Comparison of ENCODE assay signal across 33 cellular contexts in the genomic region with DNA sequence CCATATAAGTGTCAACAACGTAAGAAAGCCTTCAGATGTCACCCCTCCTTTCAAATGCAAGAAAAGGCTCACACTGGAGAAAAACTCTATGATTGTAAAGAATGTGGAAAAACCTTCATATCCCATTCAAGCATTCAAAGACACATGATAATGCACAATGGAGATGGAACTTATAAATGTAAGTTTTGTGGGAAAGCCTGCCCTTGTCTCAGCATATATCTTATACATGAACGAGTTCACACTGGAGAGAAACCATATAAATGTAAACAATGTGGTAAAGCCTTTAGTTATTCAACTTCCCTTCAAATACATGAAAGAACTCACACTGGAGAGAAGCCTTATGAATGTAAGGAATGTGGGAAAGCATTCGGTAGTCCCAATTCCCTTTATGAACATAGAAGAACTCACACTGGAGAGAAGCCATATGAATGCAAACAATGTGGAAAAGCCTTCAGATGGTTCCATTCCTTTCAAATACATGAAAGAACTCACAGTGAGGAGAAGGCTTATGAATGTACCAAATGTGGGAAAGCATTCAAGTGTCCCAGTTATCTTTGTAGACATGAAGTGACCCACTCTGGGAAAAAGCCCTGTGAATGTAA. TPM values are rescaled to one million over a fixed set of nuclear protein-coding genes. Genes with fewer than 3 reads are reported as not detected.
A peak's percentile ranks its signal among the peaks of the same experiment; 100 is the strongest.
DNase-seq lines count a peak whose midpoint lies in the region; ATAC-seq and TF ChIP-seq lines count a peak whose summit lies in the region.
"Had no signal": no experiment of that assay in that cellular context is flagged by ENCODE, and none has a peak within 500 bp of the region (broad histone marks: within the 10 kb centered on the region; RNA-seq: fewer than 3 reads in every experiment).

No MANE protein-coding gene starts in this region.

- no peaks in the 10 kb centered on the region for H3K27me3 Mint-ChIP-seq in progenitor cell of endocrine pancreas
- H3K27me3 Mint-ChIP-seq in activated CD8-positive, alpha-beta T cell treated with anti-CD3 and anti-CD28 coated beads, Interleukin-2, amount 10 ng/mL, durations not matched to agents 7 days and 5 days (ENCODE audit: low read depth) = no peaks in the 10 kb centered on the region
- H3K27me3 Mint-ChIP-seq: activated CD4-positive, alpha-beta memory T cell treated with anti-CD3 and anti-CD28 coated beads, Interleukin-2, amount 10 ng/mL, durations not matched to agents 7 days and 5 days had no signal

- WGBS in GM23248 (ENCODE audit: low coverage in 1 of 2, low lambda C conversion rate in 2 of 2, missing lambda C conversion rate in 2 of 2), 2 experiments = 98 to 99% methylated on average over 3 of the region's 3 CpGs
- WGBS in hepatocyte (ENCODE audit: low lambda C conversion rate, missing lambda C conversion rate) = 99% methylated on average over 3 of the region's 3 CpGs

- POLR2A ChIA-PET in activated CD8-positive, alpha-beta T cell treated with anti-CD3 and anti-CD28 coated beads, Interleukin-2, amount 10 ng/mL, durations not matched to agents 7 days and 5 days (lab: Charles Lee) = no interaction called here

- peaks cover 44% of the 10 kb centered on the region for H3K9me3 Mint-ChIP-seq in progenitor cell of endocrine pancreas (ENCODE audit: low read depth)
- H3K9me3 Mint-ChIP-seq in activated CD8-positive, alpha-beta T cell treated with anti-CD3 and anti-CD28 coated beads, Interleukin-2, amount 10 ng/mL, durations not matched to agents 7 days and 5 days (ENCODE audit: insufficient read depth) = peaks cover 43% of the 10 kb centered on the region

- no peaks in the 10 kb centered on the region for H3K4me1 ChIP-seq in GM23248 (ENCODE audit: insufficient read depth)
- H3K4me1 ChIP-seq in adipocyte (ENCODE audit: control insufficient read depth, insufficient read depth, low read length) = no peaks in the 10 kb centered on the region
- no peaks in the 10 kb centered on the region for H3K4me1 ChIP-seq in hepatocyte (ENCODE audit: insufficient read depth)
- H3K4me1 ChIP-seq: breast epithelium, testis, uterus had no signal

- DNase-seq in GM23248 (peak; percentile 33), adipocyte (ENCODE audit: low read depth) (no peak), hepatocyte (ENCODE audit: low spot score) (no peak), progenitor cell of endocrine pancreas (ENCODE audit: low spot score, unreplicated experiment) (no peak), kidney tubule cell (ENCODE audit: low spot score) (no peak), NAMALWA (ENCODE audit: low spot score) (no peak), EL (no peak)
- no peak for DNase-seq in activated CD8-positive, alpha-beta T cell treated with anti-CD3 and anti-CD28 coated beads, Interleukin-2, amount 10 ng/mL, durations not matched to agents 7 days and 5 days
- DNase-seq: activated CD4-positive, alpha-beta memory T cell treated with anti-CD3 and anti-CD28 coated beads, Interleukin-2, amount 10 ng/mL, durations not matched to agents 7 days and 5 days; activated CD4-positive, CD25-positive, alpha-beta regulatory T cell treated with anti-CD3 and anti-CD28 coated beads, Interleukin-2, amount 50 U/mL, for 72 hours; activated naive CD4-positive, alpha-beta T cell treated with anti-CD3 and anti-CD28 coated beads, Interleukin-2, amount 50 U/mL, for 16 hours; AML-193; amygdala; CD8-positive, alpha-beta T cell; effector CD4-positive, alpha-beta T cell; H7; Karpas-422; left ventricle myocardium superior; natural killer cell; NCI-H1417 treated with DMSO at 0.1 percent for 48 hours; NCI-H2029 treated with DMSO at 0.1 percent for 48 hours; NCI-H526; retina; SHP77; small intestine; stimulated activated naive CD8-positive, alpha-beta T cell treated with anti-CD3 and anti-CD28 coated beads, Interleukin-15, Interleukin-2, amounts not matched to agents 100 U/mL and 50 U/mL, for 24 hours; testis; uterus had no signal

- H3K4me3 ChIP-seq in GM23248 (no peak overlapping the region), adipocyte (ENCODE audit: low read length) (peak overlapping the region; percentile 53), hepatocyte (peak overlapping the region; percentile 12)
- H3K4me3 ChIP-seq: testis, uterus had no signal

- in situ Hi-C loops in GM23248 (cut with MboI) = no loop called here

- H3K27me3 ChIP-seq in GM23248 (replicated peaks; ENCODE audit: insufficient read depth) (no peaks in the 10 kb centered on the region), adipocyte (replicated peaks; ENCODE audit: control insufficient read depth, insufficient read depth, low read length) (no peaks in the 10 kb centered on the region), hepatocyte (no peaks in the 10 kb centered on the region)
- H3K27me3 ChIP-seq: breast epithelium, testis, uterus had no signal

- no peaks in the 10 kb centered on the region for H3K4me1 Mint-ChIP-seq in progenitor cell of endocrine pancreas (ENCODE audit: low read depth)
- H3K4me1 Mint-ChIP-seq in activated CD8-positive, alpha-beta T cell treated with anti-CD3 and anti-CD28 coated beads, Interleukin-2, amount 10 ng/mL, durations not matched to agents 7 days and 5 days (ENCODE audit: low read depth) = no peaks in the 10 kb centered on the region
- H3K4me1 Mint-ChIP-seq: activated CD4-positive, alpha-beta memory T cell treated with anti-CD3 and anti-CD28 coated beads, Interleukin-2, amount 10 ng/mL, durations not matched to agents 7 days and 5 days; mesothelial cell of epicardium; natural killer cell had no signal

- no peak overlapping the region for H3K4me3 Mint-ChIP-seq in progenitor cell of endocrine pancreas (ENCODE audit: low read depth)
- H3K4me3 Mint-ChIP-seq in activated CD8-positive, alpha-beta T cell treated with anti-CD3 and anti-CD28 coated beads, Interleukin-2, amount 10 ng/mL, durations not matched to agents 7 days and 5 days = no peak overlapping the region
- H3K4me3 Mint-ChIP-seq: activated CD4-positive, alpha-beta memory T cell treated with anti-CD3 and anti-CD28 coated beads, Interleukin-2, amount 10 ng/mL, durations not matched to agents 7 days and 5 days; CD8-positive, alpha-beta T cell; mesothelial cell of epicardium; natural killer cell had no signal

- H3F3A ChIP-seq in GM23248 (ENCODE audit: insufficient read depth) = peaks cover 10% of the 10 kb centered on the region

- H3K36me3 Mint-ChIP-seq in progenitor cell of endocrine pancreas (ENCODE audit: insufficient read depth) = peaks cover 74% of the 10 kb centered on the region
- peaks cover 37% of the 10 kb centered on the region for H3K36me3 Mint-ChIP-seq in activated CD8-positive, alpha-beta T cell treated with anti-CD3 and anti-CD28 coated beads, Interleukin-2, amount 10 ng/mL, durations not matched to agents 7 days and 5 days (ENCODE audit: low read depth)

- no peak overlapping the region for H3K4me2 ChIP-seq in GM23248 (ENCODE audit: unreplicated experiment)
- no peak overlapping the region for H3K4me2 ChIP-seq in hepatocyte

- no peak for ATAC-seq in activated CD8-positive, alpha-beta T cell treated with anti-CD3 and anti-CD28 coated beads, Interleukin-2, amount 10 ng/mL, durations not matched to agents 7 days and 5 days
- ATAC-seq: CD8-positive, alpha-beta T cell; left ventricle myocardium superior; natural killer cell; Panc1; stimulated activated naive CD8-positive, alpha-beta T cell treated with anti-CD3 and anti-CD28 coated beads, Interleukin-15, Interleukin-2, amounts not matched to agents 100 U/mL and 50 U/mL, for 24 hours had no signal

- H3K9ac ChIP-seq in GM23248 (no peak overlapping the region), adipocyte (ENCODE audit: low read length) (no peak overlapping the region)

- CTCF ChIA-PET in activated CD8-positive, alpha-beta T cell treated with anti-CD3 and anti-CD28 coated beads, Interleukin-2, amount 10 ng/mL, durations not matched to agents 7 days and 5 days (lab: Charles Lee) = no interaction called here

- H3K9me2 ChIP-seq in GM23248 (ENCODE audit: insufficient read depth) (no peaks in the 10 kb centered on the region), hepatocyte (replicated peaks; ENCODE audit: insufficient read depth) (no peaks in the 10 kb centered on the region)

- H3K9me3 ChIP-seq in GM23248 (ENCODE audit: low read depth) = peaks cover 22% of the 10 kb centered on the region
- peaks cover 98% of the 10 kb centered on the region for H3K9me3 ChIP-seq in adipocyte (ENCODE audit: control insufficient read depth, low read length)
- peaks cover 97% of the 10 kb centered on the region for H3K9me3 ChIP-seq in hepatocyte (ENCODE audit: low read depth)
- H3K9me3 ChIP-seq: testis had no signal

- H4K20me1 ChIP-seq in GM23248 (ENCODE audit: insufficient read depth) (no peaks in the 10 kb centered on the region), hepatocyte (ENCODE audit: insufficient read depth, poor library complexity, severe bottlenecking) (no peaks in the 10 kb centered on the region)

- H2AFZ ChIP-seq in GM23248 = no peak overlapping the region
- H2AFZ ChIP-seq in hepatocyte = no peak overlapping the region

- peaks cover 31% of the 10 kb centered on the region for H3K79me2 ChIP-seq in GM23248 (ENCODE audit: insufficient read depth)
- H3K79me2 ChIP-seq in hepatocyte = peaks cover 25% of the 10 kb centered on the region

- H3K36me3 ChIP-seq in GM23248 (ENCODE audit: low read depth) = peaks cover 66% of the 10 kb centered on the region
- H3K36me3 ChIP-seq in adipocyte (ENCODE audit: control insufficient read depth, insufficient read depth, low read length, severe bottlenecking) = peaks cover 74% of the 10 kb centered on the region
- peaks cover 40% of the 10 kb centered on the region for H3K36me3 ChIP-seq in hepatocyte (replicated peaks; ENCODE audit: insufficient read depth, low read depth)

- TF ChIP-seq CTCF in hepatocyte (IDR thresholded peaks at IDR 0.05; ENCODE audit: poor library complexity) (no peak), progenitor cell of endocrine pancreas (IDR thresholded peaks at IDR 0.05; ENCODE audit: unreplicated experiment) (no peak)

- H3K27ac ChIP-seq in GM23248 = no peak overlapping the region
- H3K27ac ChIP-seq in hepatocyte = no peak overlapping the region
- H3K27ac ChIP-seq: breast epithelium, epithelial cell of prostate, HL-60, testis, uterus had no signal

- H3K27ac Mint-ChIP-seq in progenitor cell of endocrine pancreas = peak overlapping the region; percentile 8
- H3K27ac Mint-ChIP-seq in activated CD8-positive, alpha-beta T cell treated with anti-CD3 and anti-CD28 coated beads, Interleukin-2, amount 10 ng/mL, durations not matched to agents 7 days and 5 days = no peak overlapping the region
- H3K27ac Mint-ChIP-seq: activated CD4-positive, alpha-beta memory T cell treated with anti-CD3 and anti-CD28 coated beads, Interleukin-2, amount 10 ng/mL, durations not matched to agents 7 days and 5 days; CD8-positive, alpha-beta T cell; mesothelial cell of epicardium had no signal

RNA-seq across cellular contexts. Expression of a gene that starts 11.1 kb away (rescaled TPM):
- 4.0 and 4.2 TPM in 2 replicates for total RNA-seq in GM23248 (2014; rRNA removed; shearing (Covaris generic))
- polyA plus RNA-seq in GM23248 (2016; fragmentation: Nextera tagmentation; extraction: Ambion mirVana) = 1.7 and 2.3 TPM in 2 replicates
- 11.2 and 13.8 TPM in 2 replicates for total RNA-seq in hepatocyte
- 3.0 and 4.1 TPM in 2 replicates for polyA plus RNA-seq in hepatocyte
- total RNA-seq in progenitor cell of endocrine pancreas = 12.7 and 13.4 TPM in 2 replicates
- total RNA-seq in activated CD8-positive, alpha-beta T cell treated with anti-CD3 and anti-CD28 coated beads, Interleukin-2, amount 10 ng/mL, durations not matched to agents 7 days and 5 days = 1 to 10 TPM; 1.7 to 2.4 TPM

RNA-seq across cellular contexts. Expression of a gene that starts 22.9 kb away (rescaled TPM):
- total RNA-seq in GM23248 (2014; rRNA removed; shearing (Covaris generic)) = not detected in 2 replicates
- polyA plus RNA-seq in GM23248 (2016; fragmentation: Nextera tagmentation; extraction: Ambion mirVana) (0.18 TPM in 1 of 2 replicates, not detected in the other), hepatocyte (0.91 TPM in 1 of 2 replicates, not detected in the other)
- total RNA-seq in hepatocyte (0.32 and 0.77 TPM in 2 replicates), progenitor cell of endocrine pancreas (2.2 and 2.9 TPM in 2 replicates)
- 1 to 10 TPM; 1.1 to 1.7 TPM for total RNA-seq in activated CD8-positive, alpha-beta T cell treated with anti-CD3 and anti-CD28 coated beads, Interleukin-2, amount 10 ng/mL, durations not matched to agents 7 days and 5 days
- total RNA-seq: CD8-positive, alpha-beta T cell; H7 had no signal

RNA-seq across cellular contexts. Expression of a gene that starts 40.2 kb away (rescaled TPM):
- 1.5 and 7.6 TPM in 2 replicates for total RNA-seq in GM23248 (2014; rRNA removed; shearing (Covaris generic))
- polyA plus RNA-seq in GM23248 (2016; fragmentation: Nextera tagmentation; extraction: Ambion mirVana) (4.2 and 5.0 TPM in 2 replicates), hepatocyte (5.6 and 9.0 TPM in 2 replicates)
- total RNA-seq in hepatocyte (6.1 and 8.1 TPM in 2 replicates), progenitor cell of endocrine pancreas (9.1 and 10.7 TPM in 2 replicates)
- under 1 TPM; 0.60 to 0.95 TPM for total RNA-seq in activated CD8-positive, alpha-beta T cell treated with anti-CD3 and anti-CD28 coated beads, Interleukin-2, amount 10 ng/mL, durations not matched to agents 7 days and 5 days
- total RNA-seq: H7 had no signal
